16 cellular contexts compared by ENCODE assay signal in the genomic region with DNA sequence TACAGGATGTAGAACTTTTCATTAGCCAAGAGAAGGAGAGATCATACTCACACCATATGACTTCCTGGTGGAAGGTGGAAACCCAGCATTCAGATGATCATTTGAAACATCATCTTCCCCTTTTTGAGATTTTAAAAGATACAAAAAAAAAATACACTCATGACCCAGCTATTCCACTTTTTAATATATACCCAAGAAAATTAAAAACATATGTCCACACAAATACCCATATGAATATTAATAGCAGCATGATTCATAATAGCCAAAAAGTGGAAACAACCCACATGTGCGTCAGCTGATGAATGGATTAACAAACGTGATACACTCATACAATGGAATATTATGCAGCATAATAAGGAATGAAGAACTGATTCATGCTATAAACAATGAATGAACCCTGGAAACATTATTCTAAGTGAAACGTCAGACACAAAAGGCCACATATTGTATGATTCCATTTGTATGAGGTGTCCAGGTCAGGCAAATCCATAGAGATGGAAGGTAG.
DNase-seq lines count a peak whose midpoint lies in the region; ATAC-seq lines count a peak whose summit lies in the region.
"Had no signal": no experiment of that assay in that cellular context is flagged by ENCODE, and none has a peak within 500 bp of the region (broad histone marks: within the 10 kb centered on the region; RNA-seq: fewer than 3 reads in every experiment).

No MANE protein-coding gene starts in this region.

- H3K4me1 ChIP-seq in naive thymus-derived CD4-positive, alpha-beta T cell (ENCODE audit: control insufficient read depth in 2 of 2, insufficient read depth in 2 of 2, low read length in 2 of 2): no peaks in the 10 kb centered on the region
- H3K4me1 ChIP-seq: testis had no signal

- CTCF ChIA-PET in naive thymus-derived CD4-positive, alpha-beta T cell (lab: Charles Lee): no interaction called here
- CTCF ChIA-PET in activated naive CD4-positive, alpha-beta T cell treated with anti-CD3 and anti-CD28 coated beads for 36 hours (lab: Charles Lee): interaction anchor here (0.6 kb wide), 1 partner anchor 27 kb away, joined by 3 read pairs; no protein-coding TSS in a partner anchor

- no peaks in the 10 kb centered on the region for H3K9me3 ChIP-seq in naive thymus-derived CD4-positive, alpha-beta T cell (ENCODE audit: control insufficient read depth in 2 of 3, low read length in 3 of 3)
- H3K9me3 ChIP-seq: testis had no signal

- no peaks in the 10 kb centered on the region for H3K36me3 ChIP-seq in naive thymus-derived CD4-positive, alpha-beta T cell (ENCODE audit: control insufficient read depth in 2 of 3, insufficient read depth in 3 of 3, low read length in 3 of 3)

- DNase-seq in AG08396 (ENCODE audit: low spot score) (peak; percentile 18), MV-4-11 (lab: John Stamatoyannopoulos, UW) (peak; percentile 29), dedifferentiated amniotic fluid mesenchymal stem cell (ENCODE audit: extremely low spot score) (peak; percentile 71), H4 (ENCODE audit: low spot score) (no peak)
- DNase-seq in naive thymus-derived CD4-positive, alpha-beta T cell: no peak
- DNase-seq in activated naive CD4-positive, alpha-beta T cell treated with anti-CD3 and anti-CD28 coated beads for 36 hours: no peak
- DNase-seq: activated effector memory CD4-positive, alpha-beta T cell treated with Interleukin-2 at 50 U/mL for 16 hours; endodermal cell; NCI-H2029 treated with DMSO at 0.1 percent for 48 hours; stimulated activated CD4-positive, alpha-beta T cell treated with anti-CD3 and anti-CD28 coated beads, Interleukin-4, amount 100 ng/mL, for 1 hour; testis had no signal

- no peak overlapping the region for H3K4me3 ChIP-seq in naive thymus-derived CD4-positive, alpha-beta T cell (ENCODE audit: low read length)
- H3K4me3 ChIP-seq: testis had no signal

- intact Hi-C loops in naive thymus-derived CD4-positive, alpha-beta T cell (cut with micrococcal nuclease): no loop called here
- intact Hi-C loops in activated naive CD4-positive, alpha-beta T cell treated with anti-CD3 and anti-CD28 coated beads for 36 hours (cut with micrococcal nuclease): no loop called here

- H3K9me3 Mint-ChIP-seq in naive thymus-derived CD4-positive, alpha-beta T cell: peaks cover 0 to 3% (median 0%) of the 10 kb centered on the region in 11 donors
- no peaks in the 10 kb centered on the region for H3K9me3 Mint-ChIP-seq in activated naive CD4-positive, alpha-beta T cell treated with anti-CD3 and anti-CD28 coated beads for 36 hours
- H3K9me3 Mint-ChIP-seq: neural crest cell had no signal

- H3K27me3 Mint-ChIP-seq in naive thymus-derived CD4-positive, alpha-beta T cell: no peaks in the 10 kb centered on the region
- no peaks in the 10 kb centered on the region for H3K27me3 Mint-ChIP-seq in activated naive CD4-positive, alpha-beta T cell treated with anti-CD3 and anti-CD28 coated beads for 36 hours (ENCODE audit: low read depth)

- H3K36me3 Mint-ChIP-seq in naive thymus-derived CD4-positive, alpha-beta T cell: no peaks in the 10 kb centered on the region
- H3K36me3 Mint-ChIP-seq in activated naive CD4-positive, alpha-beta T cell treated with anti-CD3 and anti-CD28 coated beads for 36 hours (ENCODE audit: low read depth): no peaks in the 10 kb centered on the region

- H3K4me3 Mint-ChIP-seq in naive thymus-derived CD4-positive, alpha-beta T cell: no peak overlapping the region
- H3K4me3 Mint-ChIP-seq in activated naive CD4-positive, alpha-beta T cell treated with anti-CD3 and anti-CD28 coated beads for 36 hours: no peak overlapping the region
- H3K4me3 Mint-ChIP-seq: endodermal cell, neural crest cell had no signal

- H3K27me3 ChIP-seq in naive thymus-derived CD4-positive, alpha-beta T cell (ENCODE audit: control insufficient read depth in 2 of 2, insufficient read depth in 2 of 2, low read length in 2 of 2): no peaks in the 10 kb centered on the region
- H3K27me3 ChIP-seq: testis had no signal

- no peak overlapping the region for H3K27ac Mint-ChIP-seq in naive thymus-derived CD4-positive, alpha-beta T cell
- H3K27ac Mint-ChIP-seq in activated naive CD4-positive, alpha-beta T cell treated with anti-CD3 and anti-CD28 coated beads for 36 hours: no peak overlapping the region
- H3K27ac Mint-ChIP-seq: endodermal cell had no signal

- H3K27ac ChIP-seq in naive thymus-derived CD4-positive, alpha-beta T cell (ENCODE audit: low read depth, low read length): no peak overlapping the region
- H3K27ac ChIP-seq: C4-2B, testis had no signal

- POLR2A ChIA-PET in naive thymus-derived CD4-positive, alpha-beta T cell (lab: Charles Lee): interaction anchor here (0.6 kb wide), 1 partner anchor 1975 kb away, joined by 3 read pairs; no protein-coding TSS in a partner anchor

- peaks cover 0 to 24% (median 10%) of the 10 kb centered on the region in 7 donors for H3K4me1 Mint-ChIP-seq in naive thymus-derived CD4-positive, alpha-beta T cell
- H3K4me1 Mint-ChIP-seq in activated naive CD4-positive, alpha-beta T cell treated with anti-CD3 and anti-CD28 coated beads for 36 hours (ENCODE audit: low read depth): peaks cover 28% of the 10 kb centered on the region
- H3K4me1 Mint-ChIP-seq: neural crest cell had no signal

- ATAC-seq in naive thymus-derived CD4-positive, alpha-beta T cell: peak; percentile 70
- ATAC-seq in HG02623 (IDR thresholded peaks at IDR 0.05; ENCODE audit: unreplicated experiment) (no peak), HG03432 (IDR thresholded peaks at IDR 0.05; ENCODE audit: unreplicated experiment) (no peak)
- ATAC-seq: Panc1 had no signal

Comparison
In these comparisons a context has a peak if more than half of its experiments do, and no peak if none do; other contexts are left out.
1. DNase-seq: peak in AG08396 (single experiment), MV-4-11 (single experiment) and dedifferentiated amniotic fluid mesenchymal stem cell (single experiment); none in naive thymus-derived CD4-positive, alpha-beta T cell (0 of 9), H4 (single experiment) and activated naive CD4-positive, alpha-beta T cell treated with anti-CD3 and anti-CD28 coated beads for 36 hours (single experiment).